1 cellular context compared by ENCODE assay signal in the genomic region with DNA sequence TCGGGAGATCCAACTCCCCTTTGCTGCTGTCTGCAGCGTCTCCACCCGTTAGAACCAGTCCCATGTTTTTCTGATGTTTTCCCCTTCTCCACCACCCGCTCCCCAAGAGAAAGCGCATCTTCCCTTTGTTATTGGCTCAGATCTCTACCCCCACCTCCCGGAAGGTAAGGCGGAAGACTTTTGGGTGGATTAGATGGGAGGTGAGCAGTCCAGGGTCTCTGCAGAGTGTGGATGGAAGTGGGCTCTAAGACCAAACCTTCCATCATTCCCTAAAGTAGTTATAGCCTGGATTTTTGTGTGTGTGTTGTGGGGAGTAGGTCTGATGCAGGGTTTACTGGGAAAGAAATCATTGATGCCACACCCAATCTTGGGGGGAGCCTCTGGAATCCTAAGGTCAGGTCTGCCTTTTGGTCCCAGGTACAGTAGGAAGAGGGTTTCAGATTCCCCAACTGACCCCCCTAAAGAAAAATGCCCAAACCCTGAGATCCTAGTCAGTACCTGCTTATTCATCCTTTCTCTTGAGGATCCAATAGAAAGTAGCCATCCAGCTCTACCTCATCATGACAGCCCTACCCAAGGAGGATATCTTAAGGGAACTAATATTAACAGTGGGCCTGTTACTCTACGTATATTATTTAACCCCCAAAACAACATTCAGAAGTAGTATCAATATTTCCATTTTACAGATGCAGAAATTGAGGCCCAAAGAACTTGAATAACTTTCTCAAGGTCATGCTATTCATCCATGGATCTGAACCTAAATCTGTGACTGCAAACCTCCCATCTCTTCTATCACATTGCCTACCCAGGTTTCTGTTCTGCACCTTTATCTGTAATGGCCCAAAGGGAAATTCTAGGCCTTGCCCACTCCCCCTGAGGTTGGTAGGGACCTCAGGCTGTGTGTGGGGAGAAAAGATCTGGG.
TF ChIP-seq lines count a peak whose summit lies in the region.

No MANE protein-coding gene starts in this region.

TF ChIP-seq in WTC11, 78 proteins besides CTCF, POLR2A, EP300 and RAD21:
- no peak for TF ChIP-seq NR3C1 (CRISPR knock-in tag; conservative IDR thresholded peaks at IDR 0.05; ENCODE audit: low read depth)
- TF ChIP-seq FOXK1 (CRISPR knock-in tag; IDR thresholded peaks at IDR 0.05): no peak
- no peak for TF ChIP-seq JUN (CRISPR knock-in tag; IDR thresholded peaks at IDR 0.05)
- TF ChIP-seq, protein P1, sequence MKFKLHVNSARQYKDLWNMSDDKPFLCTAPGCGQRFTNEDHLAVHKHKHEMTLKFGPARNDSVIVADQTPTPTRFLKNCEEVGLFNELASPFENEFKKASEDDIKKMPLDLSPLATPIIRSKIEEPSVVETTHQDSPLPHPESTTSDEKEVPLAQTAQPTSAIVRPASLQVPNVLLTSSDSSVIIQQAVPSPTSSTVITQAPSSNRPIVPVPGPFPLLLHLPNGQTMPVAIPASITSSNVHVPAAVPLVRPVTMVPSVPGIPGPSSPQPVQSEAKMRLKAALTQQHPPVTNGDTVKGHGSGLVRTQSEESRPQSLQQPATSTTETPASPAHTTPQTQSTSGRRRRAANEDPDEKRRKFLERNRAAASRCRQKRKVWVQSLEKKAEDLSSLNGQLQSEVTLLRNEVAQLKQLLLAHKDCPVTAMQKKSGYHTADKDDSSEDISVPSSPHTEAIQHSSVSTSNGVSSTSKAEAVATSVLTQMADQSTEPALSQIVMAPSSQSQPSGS (CRISPR knock-in tag; IDR thresholded peaks at IDR 0.05; ENCODE audit: borderline replicate concordance, low read depth): no peak
- no peak for TF ChIP-seq TEAD4 (CRISPR knock-in tag; IDR thresholded peaks at IDR 0.05)
- TF ChIP-seq ELF4 (CRISPR knock-in tag; IDR thresholded peaks at IDR 0.05; ENCODE audit: low read depth): no peak
- no peak for TF ChIP-seq CBFB (CRISPR knock-in tag; IDR thresholded peaks at IDR 0.05; ENCODE audit: low read depth)
- TF ChIP-seq, protein P2, sequence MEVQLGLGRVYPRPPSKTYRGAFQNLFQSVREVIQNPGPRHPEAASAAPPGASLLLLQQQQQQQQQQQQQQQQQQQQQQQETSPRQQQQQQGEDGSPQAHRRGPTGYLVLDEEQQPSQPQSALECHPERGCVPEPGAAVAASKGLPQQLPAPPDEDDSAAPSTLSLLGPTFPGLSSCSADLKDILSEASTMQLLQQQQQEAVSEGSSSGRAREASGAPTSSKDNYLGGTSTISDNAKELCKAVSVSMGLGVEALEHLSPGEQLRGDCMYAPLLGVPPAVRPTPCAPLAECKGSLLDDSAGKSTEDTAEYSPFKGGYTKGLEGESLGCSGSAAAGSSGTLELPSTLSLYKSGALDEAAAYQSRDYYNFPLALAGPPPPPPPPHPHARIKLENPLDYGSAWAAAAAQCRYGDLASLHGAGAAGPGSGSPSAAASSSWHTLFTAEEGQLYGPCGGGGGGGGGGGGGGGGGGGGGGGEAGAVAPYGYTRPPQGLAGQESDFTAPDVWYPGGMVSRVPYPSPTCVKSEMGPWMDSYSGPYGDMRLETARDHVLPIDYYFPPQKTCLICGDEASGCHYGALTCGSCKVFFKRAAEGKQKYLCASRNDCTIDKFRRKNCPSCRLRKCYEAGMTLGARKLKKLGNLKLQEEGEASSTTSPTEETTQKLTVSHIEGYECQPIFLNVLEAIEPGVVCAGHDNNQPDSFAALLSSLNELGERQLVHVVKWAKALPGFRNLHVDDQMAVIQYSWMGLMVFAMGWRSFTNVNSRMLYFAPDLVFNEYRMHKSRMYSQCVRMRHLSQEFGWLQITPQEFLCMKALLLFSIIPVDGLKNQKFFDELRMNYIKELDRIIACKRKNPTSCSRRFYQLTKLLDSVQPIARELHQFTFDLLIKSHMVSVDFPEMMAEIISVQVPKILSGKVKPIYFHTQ (CRISPR knock-in tag; IDR thresholded peaks at IDR 0.05): no peak
- TF ChIP-seq, protein P3, sequence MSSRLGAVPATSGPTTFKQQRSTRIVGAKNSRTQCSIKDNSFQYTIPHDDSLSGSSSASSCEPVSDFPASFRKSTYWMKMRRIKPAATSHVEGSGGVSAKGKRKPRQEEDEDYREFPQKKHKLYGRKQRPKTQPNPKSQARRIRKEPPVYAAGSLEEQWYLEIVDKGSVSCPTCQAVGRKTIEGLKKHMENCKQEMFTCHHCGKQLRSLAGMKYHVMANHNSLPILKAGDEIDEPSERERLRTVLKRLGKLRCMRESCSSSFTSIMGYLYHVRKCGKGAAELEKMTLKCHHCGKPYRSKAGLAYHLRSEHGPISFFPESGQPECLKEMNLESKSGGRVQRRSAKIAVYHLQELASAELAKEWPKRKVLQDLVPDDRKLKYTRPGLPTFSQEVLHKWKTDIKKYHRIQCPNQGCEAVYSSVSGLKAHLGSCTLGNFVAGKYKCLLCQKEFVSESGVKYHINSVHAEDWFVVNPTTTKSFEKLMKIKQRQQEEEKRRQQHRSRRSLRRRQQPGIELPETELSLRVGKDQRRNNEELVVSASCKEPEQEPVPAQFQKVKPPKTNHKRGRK (CRISPR knock-in tag; IDR thresholded peaks at IDR 0.05; ENCODE audit: borderline replicate concordance): no peak
- TF ChIP-seq EMX1 (CRISPR knock-in tag; IDR thresholded peaks at IDR 0.05): no peak
